8 cellular contexts compared by ENCODE assay signal in the genomic region with DNA sequence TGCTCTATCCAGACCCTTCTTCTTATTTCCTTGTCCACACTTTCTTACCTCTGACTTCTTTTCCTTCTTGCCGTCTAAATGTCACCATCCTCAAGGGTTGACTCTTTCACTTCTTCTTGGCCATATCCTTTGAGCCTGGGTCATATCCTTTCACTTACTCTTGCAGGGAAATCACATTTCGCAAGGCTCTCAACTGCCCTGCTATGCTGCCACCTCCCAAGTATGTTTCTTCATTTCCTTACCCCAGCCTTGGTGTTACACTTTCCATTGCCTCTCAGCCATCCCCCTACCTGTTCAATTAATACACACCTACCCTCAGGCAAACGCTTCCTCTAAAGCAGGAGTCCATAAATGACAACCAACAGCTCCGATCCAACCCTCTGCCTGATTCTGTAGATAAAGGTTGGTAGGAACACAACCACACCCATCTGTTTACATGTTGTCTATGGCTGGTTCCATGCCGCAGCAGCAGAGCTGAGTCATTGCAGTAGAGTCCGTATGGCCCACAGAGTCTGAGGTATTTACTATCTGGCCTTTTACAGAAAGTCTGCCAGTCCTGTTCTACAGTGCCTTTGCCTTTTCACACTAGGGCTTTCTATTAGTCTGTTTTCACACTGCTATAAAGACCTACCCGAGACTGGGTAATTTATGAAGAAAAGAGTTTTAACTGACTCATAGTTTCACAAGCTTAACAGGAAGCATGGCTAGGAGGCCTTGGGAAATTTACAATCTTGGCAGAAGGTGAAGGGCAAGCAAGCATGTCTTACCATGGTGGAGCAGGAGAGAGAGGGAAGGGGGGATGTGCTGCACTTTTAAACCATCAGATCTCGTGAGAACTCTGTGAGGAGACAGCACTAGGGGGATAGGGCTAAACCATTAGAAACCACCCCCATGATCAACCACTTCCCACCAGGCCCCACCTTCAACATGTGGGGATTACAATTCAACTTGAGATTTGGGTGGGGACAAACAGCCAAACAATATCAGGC.
A peak's percentile ranks its signal among the peaks of the same experiment; 100 is the strongest.
DNase-seq lines count a peak whose midpoint lies in the region; ATAC-seq, FAIRE-seq and TF ChIP-seq lines count a peak whose summit lies in the region.

No MANE protein-coding gene starts in this region.

- H3K4me3 ChIP-seq in kidney epithelial cell (ENCODE audit: low read depth, low read length) = no peak overlapping the region

- peak; percentile 73 for FAIRE-seq in GM18507 (lab: Jason Lieb, UNC)

- ATAC-seq in GM21576 (IDR thresholded peaks at IDR 0.05; ENCODE audit: unreplicated experiment) = peak; percentile 50

- H3K27me3 ChIP-seq in kidney epithelial cell (ENCODE audit: control insufficient read depth, insufficient read depth, low read length) = no peaks in the 10 kb centered on the region

- no peak for TF ChIP-seq CTCF in kidney epithelial cell (IDR thresholded peaks at IDR 0.05; ENCODE audit: insufficient read depth, low read length, poor library complexity, severe bottlenecking)

- DNase-seq in GM18507 (ENCODE audit: extremely low spot score, insufficient read length, low read depth) (no peak), NOMO-1 treated with dmso at 0.1 percent for 144 hours (lab: John Stamatoyannopoulos, UW; ENCODE audit: unreplicated experiment) (peak; percentile 75), kidney epithelial cell (ENCODE audit: low read depth) (peak; percentile 21), NCI-H1105 (lab: John Stamatoyannopoulos, UW) (no peak), HuH-7 (ENCODE audit: low spot score) (no peak), ecto neural progenitor cell (ENCODE audit: low spot score) (no peak), NCI-H446 treated with DMSO at 0.1 percent for 48 hours (lab: John Stamatoyannopoulos, UW) (no peak)

- no peaks in the 10 kb centered on the region for H3K36me3 ChIP-seq in kidney epithelial cell (ENCODE audit: control insufficient read depth, insufficient read depth, low read length)

Comparison
In these comparisons a context has a peak if more than half of its experiments do, and no peak if none do; other contexts are left out.
1. DNase-seq: peak in NOMO-1 treated with dmso at 0.1 percent for 144 hours (single experiment) and kidney epithelial cell (single experiment); none in GM18507 (single experiment), NCI-H1105 (single experiment), HuH-7 (single experiment), ecto neural progenitor cell (single experiment) and NCI-H446 treated with DMSO at 0.1 percent for 48 hours (single experiment).